In the genomic region with DNA sequence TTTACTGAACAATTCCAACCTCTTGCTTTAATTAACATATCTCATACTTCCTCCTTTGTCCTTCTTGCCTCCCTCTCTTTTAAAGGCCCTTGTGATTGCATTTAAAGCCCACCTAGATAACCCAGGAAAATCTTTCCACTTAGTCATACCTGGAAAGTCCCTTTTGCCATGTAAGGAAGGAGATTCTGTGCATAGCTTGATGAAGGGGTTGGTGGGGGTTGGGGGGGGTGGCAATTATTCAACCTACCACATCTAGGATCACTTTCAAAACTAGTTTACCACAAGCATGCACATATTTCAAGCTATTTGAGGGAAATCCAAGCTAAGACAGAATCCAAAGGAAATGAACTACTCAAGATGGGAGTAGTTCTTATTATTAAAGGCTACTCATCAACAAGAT, we compare ENCODE assay signal across 24 cellular contexts.
A peak's percentile ranks its signal among the peaks of the same experiment; 100 is the strongest.
DNase-seq lines count a peak whose midpoint lies in the region; ATAC-seq and TF ChIP-seq lines count a peak whose summit lies in the region.
"Had no signal": no experiment of that assay in that cellular context is flagged by ENCODE, and none has a peak within 500 bp of the region (broad histone marks: within the 10 kb centered on the region; RNA-seq: fewer than 3 reads in every experiment).

No MANE protein-coding gene starts in this region.

- no peak overlapping the region for H3K4me3 Mint-ChIP-seq in activated CD8-positive, alpha-beta memory T cell treated with anti-CD3 and anti-CD28 coated beads, Interleukin-2, amount 10 ng/mL, durations not matched to agents 7 days and 5 days
- H3K4me3 Mint-ChIP-seq: B cell, H9, immature natural killer cell had no signal

- H3K4me2 ChIP-seq in fibroblast of lung (ENCODE audit: extremely low read depth, insufficient read depth, low read length): no peak overlapping the region

- H3K4me1 ChIP-seq in fibroblast of lung (ENCODE audit: control insufficient read depth, extremely low read depth, insufficient read depth, low read length): no peaks in the 10 kb centered on the region
- H3K4me1 ChIP-seq: Caco-2, esophagus muscularis mucosa, heart right ventricle, thyroid gland had no signal

- ATAC-seq in activated CD8-positive, alpha-beta memory T cell treated with anti-CD3 and anti-CD28 coated beads, Interleukin-2, amount 10 ng/mL, durations not matched to agents 7 days and 5 days: no peak
- ATAC-seq: activated CD4-positive, CD25-positive, alpha-beta regulatory T cell treated with anti-CD3 and anti-CD28 coated beads, Interleukin-2, amount 50 U/mL, for 24 hours; heart right ventricle; SK-N-SH treated with all-trans-retinoic acid at 6 μM for 48 hours had no signal

- H3K9ac ChIP-seq in fibroblast of lung (ENCODE audit: insufficient read depth, low read length): no peak overlapping the region

- H3K27ac ChIP-seq in fibroblast of lung (ENCODE audit: insufficient read depth, low read length): no peak overlapping the region
- H3K27ac ChIP-seq: esophagus muscularis mucosa, heart right ventricle, thyroid gland had no signal

- no peak overlapping the region for H3K27ac Mint-ChIP-seq in activated CD8-positive, alpha-beta memory T cell treated with anti-CD3 and anti-CD28 coated beads, Interleukin-2, amount 10 ng/mL, durations not matched to agents 7 days and 5 days
- H3K27ac Mint-ChIP-seq: B cell, H9, immature natural killer cell had no signal

- no peak overlapping the region for H3K4me3 ChIP-seq in fibroblast of lung (replicated peaks in 1 of 4; ENCODE audit: control extremely low read depth in 1 of 4, insufficient read depth in 1 of 4, low read depth in 3 of 4, low read length in 4 of 4)
- H3K4me3 ChIP-seq in retinal pigment epithelial cell (ENCODE audit: low read length): no peak overlapping the region
- H3K4me3 ChIP-seq: esophagus muscularis mucosa, heart right ventricle, thyroid gland had no signal

- H3K79me2 ChIP-seq in fibroblast of lung (ENCODE audit: control insufficient read depth, insufficient read depth, low read length): no peaks in the 10 kb centered on the region

- H3K36me3 ChIP-seq in fibroblast of lung (ENCODE audit: control insufficient read depth, insufficient read depth, low read length): no peaks in the 10 kb centered on the region
- H3K36me3 ChIP-seq: esophagus muscularis mucosa, heart right ventricle, thyroid gland had no signal

- H3K36me3 Mint-ChIP-seq in activated CD8-positive, alpha-beta memory T cell treated with anti-CD3 and anti-CD28 coated beads, Interleukin-2, amount 10 ng/mL, durations not matched to agents 7 days and 5 days: no peaks in the 10 kb centered on the region

- in situ Hi-C loops in GM13977 (cut with MboI; ENCODE audit: low pct_unique_long_range_greater_than_20kb, low sequenced_read_pairs, unreplicated experiment): no loop called here

- no peaks in the 10 kb centered on the region for H4K20me1 ChIP-seq in fibroblast of lung (ENCODE audit: control insufficient read depth, extremely low read depth, insufficient read depth, low read length)

- CTCF ChIA-PET in activated CD8-positive, alpha-beta memory T cell treated with anti-CD3 and anti-CD28 coated beads, Interleukin-2, amount 10 ng/mL, durations not matched to agents 7 days and 5 days (lab: Charles Lee): no interaction called here

- H3K9me3 ChIP-seq in fibroblast of lung (ENCODE audit: control insufficient read depth, insufficient read depth, low read depth, low read length): no peaks in the 10 kb centered on the region
- H3K9me3 ChIP-seq: Caco-2, esophagus muscularis mucosa, heart right ventricle, thyroid gland had no signal

- H2AFZ ChIP-seq in fibroblast of lung (ENCODE audit: low read length): no peak overlapping the region

- H3K27me3 ChIP-seq in fibroblast of lung (ENCODE audit: control insufficient read depth, insufficient read depth, low read length): no peaks in the 10 kb centered on the region
- H3K27me3 ChIP-seq: esophagus muscularis mucosa, heart right ventricle, thyroid gland had no signal

- no peaks in the 10 kb centered on the region for H3K4me1 Mint-ChIP-seq in activated CD8-positive, alpha-beta memory T cell treated with anti-CD3 and anti-CD28 coated beads, Interleukin-2, amount 10 ng/mL, durations not matched to agents 7 days and 5 days
- H3K4me1 Mint-ChIP-seq: B cell, immature natural killer cell had no signal

- DNase-seq in ELR (ENCODE audit: low read depth) (peak; percentile 70), NCI-H226 (peak; percentile 94), fibroblast of lung (ENCODE audit: low read depth in 2 of 2) (peak; percentile 14 to 95), retinal pigment epithelial cell (ENCODE audit: low read depth) (peak; percentile 9), GM13977 (ENCODE audit: low spot score) (no peak), DMS79 (lab: John Stamatoyannopoulos, UW) (no peak)
- DNase-seq in activated CD8-positive, alpha-beta memory T cell treated with anti-CD3 and anti-CD28 coated beads, Interleukin-2, amount 10 ng/mL, durations not matched to agents 7 days and 5 days: no peak
- DNase-seq: Caco-2; caudate nucleus; effector CD8-positive, alpha-beta T cell; H9; heart right ventricle; immature natural killer cell; KBM-7; NCI-H187 treated with DMSO at 0.1 percent for 48 hours; NCI-H446 treated with DMSO at 0.1 percent for 48 hours; stimulated activated CD4-positive, alpha-beta T cell treated with anti-CD3 and anti-CD28 coated beads, Interleukin-1b, Interleukin-23, amount 100 ng/mL, for 48 hours; stimulated activated naive CD4-positive, alpha-beta T cell treated with Interleukin-2 at 50 U/mL for 16 hours; T-helper 9 cell; thyroid gland had no signal

- no peaks in the 10 kb centered on the region for H3K9me3 Mint-ChIP-seq in activated CD8-positive, alpha-beta memory T cell treated with anti-CD3 and anti-CD28 coated beads, Interleukin-2, amount 10 ng/mL, durations not matched to agents 7 days and 5 days (ENCODE audit: low read depth)

- TF ChIP-seq CTCF in fibroblast of lung (conservative IDR thresholded peaks at IDR 0.05 in 1 of 2, IDR thresholded peaks at IDR 0.05 in 1 of 2; ENCODE audit: low read depth in 1 of 2, low read length in 2 of 2): no peak
- TF ChIP-seq CTCF in retinal pigment epithelial cell (conservative IDR thresholded peaks at IDR 0.05; ENCODE audit: low read depth, low read length): no peak
- TF ChIP-seq CTCF in GM13977 (IDR thresholded peaks at IDR 0.05; ENCODE audit: extremely low read depth, insufficient read depth, missing control alignments): no peak

- no peaks in the 10 kb centered on the region for H3K27me3 Mint-ChIP-seq in activated CD8-positive, alpha-beta memory T cell treated with anti-CD3 and anti-CD28 coated beads, Interleukin-2, amount 10 ng/mL, durations not matched to agents 7 days and 5 days
- H3K27me3 Mint-ChIP-seq: B cell had no signal

Comparison
In these comparisons a context has a peak if more than half of its experiments do, and no peak if none do; other contexts are left out.
1. DNase-seq: peak in ELR (single experiment), NCI-H226 (single experiment), fibroblast of lung (2 of 2) and retinal pigment epithelial cell (single experiment); none in GM13977 (single experiment), activated CD8-positive, alpha-beta memory T cell treated with anti-CD3 and anti-CD28 coated beads, Interleukin-2, amount 10 ng/mL, durations not matched to agents 7 days and 5 days (single experiment) and DMS79 (single experiment).